Comparison of ENCODE assay signal across 8 cellular contexts in genomic region chr15:31352911-31353811, GRCh38. TPM values are rescaled to one million over a fixed set of nuclear protein-coding genes. Genes with fewer than 3 reads are reported as not detected.
A peak's percentile ranks its signal among the peaks of the same experiment; 100 is the strongest.
DNase-seq lines count a peak whose midpoint lies in the region; ATAC-seq and TF ChIP-seq lines count a peak whose summit lies in the region.

No MANE protein-coding gene starts in this region.

- H3K9me3 Mint-ChIP-seq in activated naive CD8-positive, alpha-beta T cell treated with anti-CD3 and anti-CD28 coated beads, Interleukin-2, amount 50 U/mL, for 24 hours = no peaks in the 10 kb centered on the region

- H3K27ac Mint-ChIP-seq in activated naive CD8-positive, alpha-beta T cell treated with anti-CD3 and anti-CD28 coated beads, Interleukin-2, amount 50 U/mL, for 24 hours = peak overlapping the region; percentile 95

- H3K36me3 ChIP-seq in BJ (ENCODE audit: control insufficient read depth, insufficient read depth, low read length) (peaks cover 2% of the 10 kb centered on the region), gastrocnemius medialis (no peaks in the 10 kb centered on the region), PC-3 (ENCODE audit: low read depth, low read length) (no peaks in the 10 kb centered on the region)

- peak overlapping the region; percentile 62 for H3K4me3 Mint-ChIP-seq in activated naive CD8-positive, alpha-beta T cell treated with anti-CD3 and anti-CD28 coated beads, Interleukin-2, amount 50 U/mL, for 24 hours

- H3F3A ChIP-seq in PC-3 (ENCODE audit: low read length, unreplicated experiment) = no peaks in the 10 kb centered on the region

- ATAC-seq in GM18868 (IDR thresholded peaks at IDR 0.05; ENCODE audit: unreplicated experiment) = peak; percentile 69
- ATAC-seq in HG03060 (IDR thresholded peaks at IDR 0.05; ENCODE audit: low read depth, unreplicated experiment) = peak; percentile 55
- ATAC-seq in activated naive CD8-positive, alpha-beta T cell treated with anti-CD3 and anti-CD28 coated beads, Interleukin-2, amount 50 U/mL, for 24 hours = peak; percentile 27
- ATAC-seq in left cardiac atrium = peak; percentile 83 to 85
- ATAC-seq in gastrocnemius medialis = peak; percentile 53 to 63
- ATAC-seq in PC-3 = no peak

- peak overlapping the region; percentile 95 to 100 (median 97) for H3K27ac ChIP-seq in gastrocnemius medialis
- no peak overlapping the region for H3K27ac ChIP-seq in PC-3 (ENCODE audit: low read length)

- POLR2A ChIA-PET in BJ (lab: Charles Lee) = interaction anchor here (0.6 to 1.0 kb wide), 3 partner anchors 33 to 90 kb away, joined by 3 read pairs; no protein-coding TSS in a partner anchor
- POLR2A ChIA-PET in PC-3 (lab: Charles Lee; ENCODE audit: unreplicated experiment) = no interaction called here

- in situ Hi-C loops in gastrocnemius medialis (cut with MboI; ENCODE audit: low sequenced_read_pairs in 4 of 4) = loop anchor here in 2 of 4 donors (25.0 kb wide), 2 partner anchors 366 to 391 kb away; partner anchors contain the start of gene MTMR10 (in 1 of the 2)

- BruUV-seq in PC-3 (replicated peaks; lab: Mats Ljungman, UMichigan) = no TSS peak

- no peaks in the 10 kb centered on the region for H3K79me2 ChIP-seq in PC-3 (ENCODE audit: low read length)

- no peaks in the 10 kb centered on the region for H4K20me1 ChIP-seq in PC-3 (ENCODE audit: low read length)

- H3K9ac ChIP-seq in PC-3 (ENCODE audit: low read length) = no peak overlapping the region

- no peaks in the 10 kb centered on the region for H3K27me3 Mint-ChIP-seq in activated naive CD8-positive, alpha-beta T cell treated with anti-CD3 and anti-CD28 coated beads, Interleukin-2, amount 50 U/mL, for 24 hours

- CTCF ChIA-PET in BJ (lab: Yijun Ruan, JAX) = interaction anchor here (1.4 to 2.5 kb wide), 3 partner anchors 12 to 138 kb away, joined by 6 to 15 read pairs (median 11); no protein-coding TSS in a partner anchor
- CTCF ChIA-PET in PC-3 (lab: Charles Lee) = no interaction called here

- H3K27me3 ChIP-seq in BJ (ENCODE audit: control insufficient read depth, insufficient read depth, low read length) (no peaks in the 10 kb centered on the region), gastrocnemius medialis (no peaks in the 10 kb centered on the region), PC-3 (ENCODE audit: low read length) (no peaks in the 10 kb centered on the region)

- H3K4me1 ChIP-seq in gastrocnemius medialis (peaks cover 99 to 100% of the 10 kb centered on the region in 2 donors), PC-3 (ENCODE audit: insufficient read depth, low read length) (no peaks in the 10 kb centered on the region)

- no peak for TF ChIP-seq POLR2A in gastrocnemius medialis (IDR thresholded peaks at IDR 0.05)

- H3K9me3 ChIP-seq in gastrocnemius medialis (no peaks in the 10 kb centered on the region), PC-3 (ENCODE audit: low read length) (no peaks in the 10 kb centered on the region)

- TF ChIP-seq CTCF in BJ (IDR thresholded peaks at IDR 0.05; ENCODE audit: insufficient read depth, low read depth, low read length) (no peak), gastrocnemius medialis (IDR thresholded peaks at IDR 0.05 in 4 of 5, conservative IDR thresholded peaks at IDR 0.05 in 1 of 5) (no peak), PC-3 (conservative IDR thresholded peaks at IDR 0.05; ENCODE audit: low read depth, low read length) (no peak)

- no peaks in the 10 kb centered on the region for H3K9me2 ChIP-seq in PC-3 (replicated peaks; ENCODE audit: low read length)

- H3K36me3 Mint-ChIP-seq in activated naive CD8-positive, alpha-beta T cell treated with anti-CD3 and anti-CD28 coated beads, Interleukin-2, amount 50 U/mL, for 24 hours (ENCODE audit: low read depth) = peaks cover 35% of the 10 kb centered on the region

- H3K4me2 ChIP-seq in PC-3 (ENCODE audit: low read length) = no peak overlapping the region

- H3K4me3 ChIP-seq in BJ (ENCODE audit: low read depth, low read length) (no peak overlapping the region), gastrocnemius medialis (peak overlapping the region; percentile 21 to 50 (median 39)), PC-3 (ENCODE audit: low read length) (no peak overlapping the region)

- H2AFZ ChIP-seq in PC-3 (ENCODE audit: low read length) = no peak overlapping the region

- H3K4me1 Mint-ChIP-seq in activated naive CD8-positive, alpha-beta T cell treated with anti-CD3 and anti-CD28 coated beads, Interleukin-2, amount 50 U/mL, for 24 hours = peaks cover 100% of the 10 kb centered on the region

- intact Hi-C loops in left cardiac atrium (cut with DNase I) = no loop called here
- intact Hi-C loops in gastrocnemius medialis (cut with DNase I; ENCODE audit: low total_unique reads) = no loop called here
- intact Hi-C loops in PC-3 (cut with micrococcal nuclease) = no loop called here

- DNase-seq in BJ (ENCODE audit: low read depth) (peak; percentile 81), NCI-H774 (lab: John Stamatoyannopoulos, UW) (peak; percentile 46), left cardiac atrium (peak; percentile 51), gastrocnemius medialis (peak; percentile 81 to 92), PC-3 (no peak)
- no peak for DNase-seq in activated naive CD8-positive, alpha-beta T cell treated with anti-CD3 and anti-CD28 coated beads, Interleukin-2, amount 50 U/mL, for 24 hours

RNA-seq across cellular contexts. Expression of gene KLF13, which starts 26.5 kb away (rescaled TPM):
- 11.5 and 13.7 TPM in 2 replicates for polyA plus RNA-seq in BJ (2011; rRNA removed)
- polyA minus RNA-seq in BJ (2011; rRNA and poly(A)+ RNA removed) = 15.3 and 16.0 TPM in 2 replicates
- total RNA-seq in left cardiac atrium = 10 to 100 TPM; 34.5 to 69.9 TPM
- total RNA-seq in gastrocnemius medialis = 10 to 100 TPM; 18.3 to 50.2 (median 32.9) TPM
- total RNA-seq in PC-3 (2014; rRNA removed) = 10.1 and 11.4 TPM in 2 replicates

Comparison
In these comparisons a context has a peak if more than half of its experiments do, and no peak if none do; other contexts are left out.
1. DNase-seq: peak in BJ (single experiment), NCI-H774 (single experiment), left cardiac atrium (single experiment) and gastrocnemius medialis (2 of 2); none in activated naive CD8-positive, alpha-beta T cell treated with anti-CD3 and anti-CD28 coated beads, Interleukin-2, amount 50 U/mL, for 24 hours (single experiment) and PC-3 (single experiment).
2. H3K4me3 ChIP-seq: peak in gastrocnemius medialis (4 of 4); none in BJ (single experiment) and PC-3 (single experiment).